Comparison of ENCODE assay signal across 12 cellular contexts in genomic region chr3:46369675-46370132, GRCh38. TPM values are rescaled to one million over a fixed set of nuclear protein-coding genes. Genes with fewer than 3 reads are reported as not detected.
DNase-seq lines count a peak whose midpoint lies in the region; ATAC-seq and TF ChIP-seq lines count a peak whose summit lies in the region.
"Had no signal": no experiment of that assay in that cellular context is flagged by ENCODE, and none has a peak within 500 bp of the region (broad histone marks: within the 10 kb centered on the region; RNA-seq: fewer than 3 reads in every experiment).

No MANE protein-coding gene starts in this region.

- DNase-seq in GM12865 (ENCODE audit: low read depth) (peak; percentile 75), prostate gland (ENCODE audit: low spot score) (no peak), anterior cingulate cortex (lab: John Stamatoyannopoulos, UW) (no peak), HAP-1 (ENCODE audit: low spot score in 2 of 2) (no peak), NCI-H345 (lab: John Stamatoyannopoulos, UW) (no peak)
- DNase-seq: DMS79, KG1 had no signal

- intact Hi-C loops in prostate gland (cut with DNase I) = no loop called here

- H3K27ac ChIP-seq in muscle layer of duodenum (ENCODE audit: low read length) = peak overlapping the region; percentile 28
- no peak overlapping the region for H3K27ac ChIP-seq in prostate gland

- peaks cover 73% of the 10 kb centered on the region for H3K4me1 Mint-ChIP-seq in T-helper 1 cell treated with Interleukin-12 subunit alpha and Interleukin-12 subunit beta and Interleukin-4 antibody, amounts not matched to agents 30 μg/mL and 1 μg/mL, for 36 hours (ENCODE audit: low read depth)

- no peaks in the 10 kb centered on the region for H3K27me3 ChIP-seq in muscle layer of duodenum (ENCODE audit: low read depth, low read length)
- H3K27me3 ChIP-seq in prostate gland (replicated peaks; ENCODE audit: insufficient read depth) = no peaks in the 10 kb centered on the region
- peaks cover 54% of the 10 kb centered on the region for H3K27me3 ChIP-seq in HAP-1 (ENCODE audit: low read depth)

- H3K27ac Mint-ChIP-seq in T-helper 1 cell treated with Interleukin-12 subunit alpha and Interleukin-12 subunit beta and Interleukin-4 antibody, amounts not matched to agents 30 μg/mL and 1 μg/mL, for 36 hours = peak overlapping the region; percentile 91

- H3K9me3 ChIP-seq in muscle layer of duodenum (ENCODE audit: control insufficient read depth in 1 of 2, low read length in 2 of 2) (no peaks in the 10 kb centered on the region), prostate gland (no peaks in the 10 kb centered on the region), HAP-1 (no peaks in the 10 kb centered on the region)

- no peaks in the 10 kb centered on the region for H3K36me3 ChIP-seq in muscle layer of duodenum (ENCODE audit: control insufficient read depth in 1 of 2, insufficient read depth in 2 of 2, low read length in 2 of 2)
- no peaks in the 10 kb centered on the region for H3K36me3 ChIP-seq in prostate gland
- no peaks in the 10 kb centered on the region for H3K36me3 ChIP-seq in HAP-1 (replicated peaks)

- WGBS in prostate gland = 73% methylated on average over 6 of the region's 6 CpGs

- in situ Hi-C loops in HAP-1 (cut with MboI; ENCODE audit: low sequenced_read_pairs) = no loop called here

- peaks cover 26% of the 10 kb centered on the region for H3K36me3 Mint-ChIP-seq in T-helper 1 cell treated with Interleukin-12 subunit alpha and Interleukin-12 subunit beta and Interleukin-4 antibody, amounts not matched to agents 30 μg/mL and 1 μg/mL, for 36 hours (ENCODE audit: low read depth)

- peak overlapping the region; percentile 70 for H3K4me3 Mint-ChIP-seq in T-helper 1 cell treated with Interleukin-12 subunit alpha and Interleukin-12 subunit beta and Interleukin-4 antibody, amounts not matched to agents 30 μg/mL and 1 μg/mL, for 36 hours

- H3K9me3 Mint-ChIP-seq in T-helper 1 cell treated with Interleukin-12 subunit alpha and Interleukin-12 subunit beta and Interleukin-4 antibody, amounts not matched to agents 30 μg/mL and 1 μg/mL, for 36 hours = no peaks in the 10 kb centered on the region

- TF ChIP-seq CTCF in GM12865 (IDR thresholded peaks at IDR 0.05; ENCODE audit: insufficient read depth, low read depth, low read length, missing control alignments) (no peak), prostate gland (IDR thresholded peaks at IDR 0.05) (no peak)

- H3K4me1 ChIP-seq in muscle layer of duodenum (ENCODE audit: control insufficient read depth in 1 of 2, insufficient read depth in 2 of 2, low read length in 2 of 2) (peaks cover 0 to 4% of the 10 kb centered on the region in 2 donors), prostate gland (replicated peaks) (no peaks in the 10 kb centered on the region), HAP-1 (no peaks in the 10 kb centered on the region)

- ATAC-seq in GM21447 (IDR thresholded peaks at IDR 0.05; ENCODE audit: unreplicated experiment) = peak; percentile 57

- peaks cover 17% of the 10 kb centered on the region for H3K27me3 Mint-ChIP-seq in T-helper 1 cell treated with Interleukin-12 subunit alpha and Interleukin-12 subunit beta and Interleukin-4 antibody, amounts not matched to agents 30 μg/mL and 1 μg/mL, for 36 hours (ENCODE audit: low read depth)

- H3K4me3 ChIP-seq in GM12865 (ENCODE audit: low read depth, low read length) = no peak overlapping the region
- no peak overlapping the region for H3K4me3 ChIP-seq in muscle layer of duodenum (ENCODE audit: low read depth in 1 of 2, low read length in 2 of 2)
- H3K4me3 ChIP-seq in prostate gland = no peak overlapping the region
- no peak overlapping the region for H3K4me3 ChIP-seq in HAP-1

- TF ChIP-seq POLR2A in prostate gland (IDR thresholded peaks at IDR 0.05) = no peak

RNA-seq across cellular contexts. Expression of gene CCR5, which starts 1.0 kb away (rescaled TPM):
- under 1 TPM; 0.55 to 0.68 TPM for total RNA-seq in prostate gland
- total RNA-seq: kidney epithelial cell, OCI-LY7 had no signal

RNA-seq across cellular contexts. Expression of gene CCR2, which starts 15.8 kb away (rescaled TPM):
- total RNA-seq in prostate gland = 1 to 10 TPM; 1.0 to 6.5 TPM
- total RNA-seq: kidney epithelial cell, OCI-LY7 had no signal

RNA-seq across cellular contexts. Expression of gene CCRL2, which starts 37.4 kb away (rescaled TPM):
- total RNA-seq in prostate gland = under 1 TPM; 0.09 to 0.45 TPM
